ENCODE assay signal across 8 cellular contexts in genomic region chr19:43934985-43935708, GRCh38. TPM values are rescaled to one million over a fixed set of nuclear protein-coding genes. Genes with fewer than 3 reads are reported as not detected.
A peak's percentile ranks its signal among the peaks of the same experiment; 100 is the strongest.
DNase-seq lines count a peak whose midpoint lies in the region; ATAC-seq, FAIRE-seq and TF ChIP-seq lines count a peak whose summit lies in the region.

ZNF45 (minus strand) TSS chr19:43935282; CDS start chr19:43922185, 13,097 bp downstream.

- H3K27ac ChIP-seq in colonic mucosa (peak within 1 kb of the TSS; percentile 82), layer of hippocampus (ENCODE audit: low read depth, low read length) (peak within 1 kb of the TSS; percentile 86)

- peak; percentile 64 for ATAC-seq in HG03457 (IDR thresholded peaks at IDR 0.05; ENCODE audit: unreplicated experiment)

- H3K27me3 ChIP-seq in colonic mucosa (no peaks in the 10 kb centered on the region), layer of hippocampus (ENCODE audit: control insufficient read depth, insufficient read depth, low read length) (no peaks in the 10 kb centered on the region)

- peak within 1 kb of the TSS; percentile 69 for H3K4me3 ChIP-seq in colonic mucosa

- H3K4me1 ChIP-seq in colonic mucosa, result no peaks in the 10 kb centered on the region

- peak; percentile 88 for FAIRE-seq in GM19239 (lab: Jason Lieb, UNC)

- peak within 1 kb of the TSS; percentile 79 to 82 for H3K9ac ChIP-seq in colonic mucosa (ENCODE audit: low read depth in 2 of 2, low read length in 2 of 2)

- H3K36me3 ChIP-seq in colonic mucosa, result peaks cover 5% of the 10 kb centered on the region

- no peak for TF ChIP-seq CTCF in colonic mucosa (IDR thresholded peaks at IDR 0.05)

- DNase-seq in Ammon's horn (ENCODE audit: low spot score) (peak; percentile 94), GM19239 (ENCODE audit: insufficient read length, low spot score) (peak; percentile 79), NCI-H524 treated with DMSO at 0.1 percent for 48 hours (lab: John Stamatoyannopoulos, UW) (peak; percentile 33), colonic mucosa (peak; percentile 94)
- peak; percentile 92 for DNase-seq in activated CD4-positive, alpha-beta T cell treated with anti-CD3 and anti-CD28 coated beads for 48 hours
- peak; percentile 83 for DNase-seq in stimulated activated CD4-positive, alpha-beta T cell treated with anti-CD3 and anti-CD28 coated beads, Interleukin-1b, Interleukin-23, amount 100 ng/mL, for 4 hours (ENCODE audit: low read depth in 2 of 2)

- no peaks in the 10 kb centered on the region for H3K9me3 ChIP-seq in colonic mucosa

- intact Hi-C loops in colonic mucosa (cut with DNase I), result no loop called here

RNA-seq across cellular contexts. Expression of gene ZNF45, which starts in this region (rescaled TPM):
- total RNA-seq in colonic mucosa, result 1 to 10 TPM; 8.1 to 8.7 TPM

Comparison
In these comparisons a context has a peak if more than half of its experiments do, and no peak if none do; other contexts are left out.
1. Peak in every context shown above with its lines: DNase-seq, ATAC-seq, H3K4me3 ChIP-seq and H3K27ac ChIP-seq.
2. DNase-seq: peak in every context shown above with its lines; median percentile 94 in Ammon's horn; 94 in colonic mucosa; 92 in activated CD4-positive, alpha-beta T cell treated with anti-CD3 and anti-CD28 coated beads for 48 hours; 83 in stimulated activated CD4-positive, alpha-beta T cell treated with anti-CD3 and anti-CD28 coated beads, Interleukin-1b, Interleukin-23, amount 100 ng/mL, for 4 hours; 79 in GM19239; 33 in NCI-H524 treated with DMSO at 0.1 percent for 48 hours.